Comparison of ENCODE assay signal across 12 cellular contexts in genomic region chr4:13546374-13546854, GRCh38. TPM values are rescaled to one million over a fixed set of nuclear protein-coding genes. Genes with fewer than 3 reads are reported as not detected.
A peak's percentile ranks its signal among the peaks of the same experiment; 100 is the strongest.
DNase-seq lines count a peak whose midpoint lies in the region; ATAC-seq, FAIRE-seq and TF ChIP-seq lines count a peak whose summit lies in the region.
"Had no signal": no experiment of that assay in that cellular context is flagged by ENCODE, and none has a peak within 500 bp of the region (broad histone marks: within the 10 kb centered on the region; RNA-seq: fewer than 3 reads in every experiment).

No MANE protein-coding gene starts in this region.

- peaks cover 18% of the 10 kb centered on the region for H3K36me3 Mint-ChIP-seq in Calu3 (ENCODE audit: insufficient read depth, unreplicated experiment)
- H3K36me3 Mint-ChIP-seq in IgD-negative memory B cell, result peaks cover 6% of the 10 kb centered on the region
- no peaks in the 10 kb centered on the region for H3K36me3 Mint-ChIP-seq in neural crest cell (ENCODE audit: low read depth)

- H3K79me2 ChIP-seq in H1 (ENCODE audit: control insufficient read depth in 1 of 2, insufficient read depth in 2 of 2, low read length in 2 of 2), result no peaks in the 10 kb centered on the region

- H2AFZ ChIP-seq in H1 (ENCODE audit: low read length), result 0 out of 2 replicates have a peak overlapping the region, but pooled peaks have one; percentile 38

- FAIRE-seq in H1 (lab: Jason Lieb, UNC), result peak; percentile 24

- H3K27ac ChIP-seq in H1 (ENCODE audit: low read depth, low read length) (no peak overlapping the region), tibial nerve (no peak overlapping the region)

- H2BK12ac ChIP-seq in H1 (ENCODE audit: low read depth, low read length), result no peak overlapping the region

- no peak overlapping the region for H2BK120ac ChIP-seq in H1 (replicated peaks; ENCODE audit: low read depth, low read length)

- no peak overlapping the region for H2BK15ac ChIP-seq in H1 (ENCODE audit: low read length)

- intact Hi-C loops in Calu3 (cut with micrococcal nuclease; ENCODE audit: unreplicated experiment), result loop anchor here (5.0 kb wide), 2 partner anchors 64 to 869 kb away; partner anchors contain the start of gene RAB28

- no peak overlapping the region for H3K9ac ChIP-seq in H1 (replicated peaks in 1 of 4; ENCODE audit: extremely low read depth in 1 of 4, low read depth in 3 of 4, low read length in 3 of 4)

- H3K36me3 ChIP-seq in H1 (ENCODE audit: control insufficient read depth in 2 of 4, insufficient read depth in 4 of 4, low read length in 3 of 4) (peaks cover 0 to 11% (median 0%) of the 10 kb centered on the region in 4 experiments; a peak in 1 of 8 replicates), tibial nerve (no peaks in the 10 kb centered on the region)

- H3K23ac ChIP-seq in H1 (ENCODE audit: insufficient read length), result no peak overlapping the region

- H3K9me3 Mint-ChIP-seq in Calu3 (ENCODE audit: low read depth, unreplicated experiment), result no peaks in the 10 kb centered on the region
- peaks cover 2 to 12% (median 10%) of the 10 kb centered on the region in 3 donors for H3K9me3 Mint-ChIP-seq in IgD-negative memory B cell
- H3K9me3 Mint-ChIP-seq in neural crest cell, result peaks cover 3% of the 10 kb centered on the region

- CTCF ChIA-PET in Calu3 (lab: Charles Lee) (no interaction called here), H1 (lab: Charles Lee; ENCODE audit: partially characterized antibody) (interaction anchor here (0.7 to 3.4 kb wide), 4 partner anchors 10 to 701 kb away, joined by 4 to 13 read pairs (median 6); no protein-coding TSS in a partner anchor)

- no peak overlapping the region for H2BK5ac ChIP-seq in H1 (ENCODE audit: low read depth, low read length)

- ATAC-seq in GM21717 (IDR thresholded peaks at IDR 0.05; ENCODE audit: unreplicated experiment), result no peak
- no peak for ATAC-seq in GM19023 (IDR thresholded peaks at IDR 0.05; ENCODE audit: unreplicated experiment)
- ATAC-seq in HG03108 (IDR thresholded peaks at IDR 0.05; ENCODE audit: unreplicated experiment), result no peak

- no peak overlapping the region for H3K4ac ChIP-seq in H1 (replicated peaks; ENCODE audit: insufficient read length, low read depth, low read length)

- 2% methylated on average over 14 of the region's 14 CpGs; no CpG with 5 or more reads in 1 of the 2 experiments for WGBS in H1 (ENCODE audit: extremely low coverage in 1 of 2, insufficient coverage in 1 of 2, insufficient read length in 1 of 2, insufficient replicate concordance in 2 of 2, low coverage in 1 of 2, low lambda C conversion rate in 2 of 2, missing lambda C conversion rate in 1 of 2), 2 experiments
- WGBS in tibial nerve, 2 donors, result 17 to 21% methylated on average over 14 of the region's 14 CpGs

- no peak overlapping the region for H4K8ac ChIP-seq in H1 (ENCODE audit: extremely low read depth, insufficient read depth, low read length)

- no peak for TF ChIP-seq EP300 in H1 (IDR thresholded peaks at IDR 0.05; ENCODE audit: borderline replicate concordance in 1 of 2, low read depth in 2 of 2, low read length in 2 of 2)
- no peak for TF ChIP-seq EP300 in tibial nerve (IDR thresholded peaks at IDR 0.05)

- peaks cover 4% of the 10 kb centered on the region in 2 experiments for H4K20me1 ChIP-seq in H1 (replicated peaks in 1 of 2; ENCODE audit: control insufficient read depth in 1 of 2, insufficient read depth in 2 of 2, low read length in 2 of 2)

- H2AK5ac ChIP-seq in H1 (ENCODE audit: low read depth, low read length), result no peak overlapping the region

- DNase-seq in Calu3, result no peak
- peak in 1 of 2 experiments; percentile 47 for DNase-seq in H1 (ENCODE audit: low read depth in 1 of 2, low spot score in 2 of 2)
- DNase-seq in neural crest cell (ENCODE audit: low read depth, low spot score), result no peak
- no peak for DNase-seq in tibial nerve (ENCODE audit: low spot score in 2 of 2)
- DNase-seq: activated CD4-positive, alpha-beta T cell treated with anti-CD3 and anti-CD28 coated beads, Interleukin-2, amount 50 U/mL, for 48 hours; caudate nucleus; foreskin fibroblast; GDM1 had no signal

- H3K4me2 ChIP-seq in H1 (ENCODE audit: insufficient read depth in 1 of 2, low read depth in 2 of 2, low read length in 2 of 2), result peak overlapping the region; percentile 86 to 96

- H3K27me3 Mint-ChIP-seq in Calu3 (ENCODE audit: unreplicated experiment) (peaks cover 22% of the 10 kb centered on the region), IgD-negative memory B cell (peaks cover 53% of the 10 kb centered on the region), neural crest cell (ENCODE audit: low read depth) (peaks cover 85% of the 10 kb centered on the region)

- peaks cover 15% of the 10 kb centered on the region for H3K23me2 ChIP-seq in H1 (ENCODE audit: low read depth, low read length)

- H3K14ac ChIP-seq in H1 (ENCODE audit: insufficient read length), result no peak overlapping the region

- no peaks in the 10 kb centered on the region for H3K4me1 Mint-ChIP-seq in Calu3 (ENCODE audit: low read depth, unreplicated experiment)
- peaks cover 24 to 30% (median 25%) of the 10 kb centered on the region in 3 donors for H3K4me1 Mint-ChIP-seq in IgD-negative memory B cell
- H3K4me1 Mint-ChIP-seq in neural crest cell, result peaks cover 34% of the 10 kb centered on the region

- H3K4me3 Mint-ChIP-seq in Calu3 (ENCODE audit: low read depth, unreplicated experiment), result peak overlapping the region; percentile 58
- peak overlapping the region; percentile 80 to 92 (median 88) for H3K4me3 Mint-ChIP-seq in IgD-negative memory B cell
- H3K4me3 Mint-ChIP-seq in neural crest cell, result peak overlapping the region; percentile 91

- H3K27me3 ChIP-seq in H1 (replicated peaks in 1 of 4; ENCODE audit: control insufficient read depth in 3 of 4, extremely low read depth in 1 of 4, insufficient read depth in 3 of 4, low read length in 3 of 4) (peaks cover 52 to 87% (median 67%) of the 10 kb centered on the region in 4 experiments), tibial nerve (peaks cover 9 to 98% of the 10 kb centered on the region in 2 donors)

- H3K4me1 ChIP-seq in H1 (replicated peaks in 1 of 4; ENCODE audit: control insufficient read depth in 3 of 4, insufficient read depth in 4 of 4, low read length in 3 of 4), result peaks cover 7 to 23% (median 18%) of the 10 kb centered on the region in 4 experiments
- H3K4me1 ChIP-seq in tibial nerve, result peaks cover 0 to 66% (median 27%) of the 10 kb centered on the region in 4 donors

- BruUV-seq in Calu3 (replicated peaks; lab: Mats Ljungman, UMichigan), result no TSS peak

- POLR2A ChIA-PET in H1 (lab: Charles Lee; ENCODE audit: partially characterized antibody), result interaction anchor here (1.1 kb wide), 1 partner anchor 16 kb away, joined by 5 read pairs; no protein-coding TSS in a partner anchor

- H3K79me1 ChIP-seq in H1 (ENCODE audit: low read depth, low read length), result no peaks in the 10 kb centered on the region

- TF ChIP-seq POLR2A in H1 (IDR thresholded peaks at IDR 0.05; ENCODE audit: control extremely low read depth in 1 of 2, low read depth in 2 of 2, low read length in 2 of 2) (no peak), tibial nerve (IDR thresholded peaks at IDR 0.05) (no peak)

- H3K18ac ChIP-seq in H1 (ENCODE audit: extremely low read depth, low read length), result no peak overlapping the region

- H3K4me3 ChIP-seq in H1 (ENCODE audit: extremely low read depth in 1 of 4, insufficient read depth in 2 of 4, low read depth in 3 of 4, low read length in 4 of 4) (peak overlapping the region; percentile 38 to 74 (median 52); a peak in 7 of 8 replicates), tibial nerve (no peak overlapping the region)

- no peak overlapping the region for H3K56ac ChIP-seq in H1 (replicated peaks; ENCODE audit: insufficient read length, low read depth, low read length)

- no peak overlapping the region for H3K27ac Mint-ChIP-seq in Calu3 (ENCODE audit: unreplicated experiment)
- peak overlapping the region; percentile 89 to 94 (median 93) for H3K27ac Mint-ChIP-seq in IgD-negative memory B cell
- no peak overlapping the region for H3K27ac Mint-ChIP-seq in neural crest cell (ENCODE audit: unreplicated experiment)

- H4K91ac ChIP-seq in H1 (replicated peaks; ENCODE audit: insufficient read length, low read length), result no peak overlapping the region

- no peak overlapping the region for H2BK20ac ChIP-seq in H1 (ENCODE audit: low read length)

- no peak overlapping the region for H4K5ac ChIP-seq in H1 (ENCODE audit: insufficient read length, low read depth, low read length)

- TF ChIP-seq CTCF in Calu3 (IDR thresholded peaks at IDR 0.05; ENCODE audit: unreplicated experiment), result no peak
- no peak for TF ChIP-seq CTCF in H1 (IDR thresholded peaks at IDR 0.05; ENCODE audit: control extremely low read depth in 1 of 3, insufficient read depth in 1 of 3, low read depth in 1 of 3, low read length in 3 of 3)
- TF ChIP-seq CTCF in neural crest cell (conservative IDR thresholded peaks at IDR 0.05), result no peak
- no peak for TF ChIP-seq CTCF in tibial nerve (IDR thresholded peaks at IDR 0.05)

- no peak for TF ChIP-seq RAD21 in H1 (IDR thresholded peaks at IDR 0.05 in 1 of 2, conservative IDR thresholded peaks at IDR 0.05 in 1 of 2; ENCODE audit: low read depth in 2 of 2, low read length in 2 of 2)

- H3K9me3 ChIP-seq in H1 (ENCODE audit: insufficient read depth in 2 of 2, low read depth in 1 of 2, low read length in 1 of 2), result no peaks in the 10 kb centered on the region
- H3K9me3 ChIP-seq in tibial nerve, result peaks cover 0 to 5% (median 0%) of the 10 kb centered on the region in 4 donors

TF ChIP-seq in H1, 55 proteins besides CTCF, POLR2A, EP300 and RAD21 (continues in another document):
- TF ChIP-seq NRF1 (IDR thresholded peaks at IDR 0.05; ENCODE audit: low read depth, low read length), result no peak
- TF ChIP-seq TAF7 (optimal IDR thresholded peaks at IDR 0.05; ENCODE audit: borderline replicate concordance, low read depth, low read length), result no peak
- no peak for TF ChIP-seq HDAC2 (IDR thresholded peaks at IDR 0.05; ENCODE audit: borderline replicate concordance in 1 of 2, low read depth in 2 of 2, low read length in 2 of 2)
- peak; percentile 88 for TF ChIP-seq RNF2 (IDR thresholded peaks at IDR 0.05; ENCODE audit: borderline replicate concordance, low read depth, low read length, missing control alignments, poor library complexity, severe bottlenecking)
- TF ChIP-seq SIRT6 (IDR thresholded peaks at IDR 0.05; ENCODE audit: low read length), result no peak

RNA-seq across cellular contexts. Expression of gene NKX3-2, which starts 2.1 kb away (rescaled TPM):
- total RNA-seq in Calu3 (2022) (0.12 TPM in 1 of 2 replicates, not detected in the other), neural crest cell (3.3 and 4.0 TPM in 2 replicates), tibial nerve (under 1 TPM in 3 of 4 donors, not detected in 1; 0.22 to 0.84 (median 0.30) TPM)
- polyA plus RNA-seq in IgD-negative memory B cell (not detected), H1 (2011; rRNA removed) (0.03 TPM in 1 of 2 replicates, not detected in the other)
- 0.11 and 0.13 TPM in 2 replicates for total RNA-seq in H1 (2021; fragmentation: NEBNext Ultra II Directional; extraction: Animal tissue kit (Norgen Biotek cat#: 25700))
- polyA plus RNA-seq in H1 (2011; cell fraction: cytosol; rRNA removed), result 0.03 TPM
- 0.06 TPM for polyA plus RNA-seq in H1 (2011; cell fraction: nucleus; rRNA removed)
- 0.07 TPM in 1 of 4 replicates, not detected in the others for polyA plus RNA-seq in H1 (2012, experiment 1 of 2)
- polyA plus RNA-seq in H1 (2012, experiment 2 of 2), result not detected
- 0.06 TPM for polyA plus RNA-seq in H1 (2013, experiment 1 of 2)
- polyA plus RNA-seq in H1 (2013, experiment 2 of 2), result 0.06 TPM
- polyA minus RNA-seq in H1 (2011; rRNA and poly(A)+ RNA removed), result not detected in 2 replicates
- not detected for polyA minus RNA-seq in H1 (2011; cell fraction: cytosol; rRNA and poly(A)+ RNA removed)
- not detected for polyA minus RNA-seq in H1 (2011; cell fraction: nucleus; rRNA and poly(A)+ RNA removed)

Comparison
In these comparisons a context has a peak if more than half of its experiments do, and no peak if none do; other contexts are left out.
1. H3K27ac Mint-ChIP-seq: peak in IgD-negative memory B cell (3 of 3); none in Calu3 (single experiment) and neural crest cell (single experiment).
2. H3K4me3 ChIP-seq: peak in H1 (4 of 4); none in tibial nerve (0 of 4).
3. Peak in every context shown above with its lines, with median percentiles within 50 percentile points of each other: H3K4me3 Mint-ChIP-seq.